In genomic region chr6:24402697-24403500, GRCh38 we compare ENCODE assay signal across 1 cellular context.
A peak's percentile ranks its signal among the peaks of the same experiment; 100 is the strongest.
TF ChIP-seq lines count a peak whose summit lies in the region.

A gene with protein sequence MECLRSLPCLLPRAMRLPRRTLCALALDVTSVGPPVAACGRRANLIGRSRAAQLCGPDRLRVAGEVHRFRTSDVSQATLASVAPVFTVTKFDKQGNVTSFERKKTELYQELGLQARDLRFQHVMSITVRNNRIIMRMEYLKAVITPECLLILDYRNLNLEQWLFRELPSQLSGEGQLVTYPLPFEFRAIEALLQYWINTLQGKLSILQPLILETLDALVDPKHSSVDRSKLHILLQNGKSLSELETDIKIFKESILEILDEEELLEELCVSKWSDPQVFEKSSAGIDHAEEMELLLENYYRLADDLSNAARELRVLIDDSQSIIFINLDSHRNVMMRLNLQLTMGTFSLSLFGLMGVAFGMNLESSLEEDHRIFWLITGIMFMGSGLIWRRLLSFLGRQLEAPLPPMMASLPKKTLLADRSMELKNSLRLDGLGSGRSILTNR (plus strand): TSS chr6:24402936. CDS start chr6:24403047, 111 bp downstream.

TF ChIP-seq in GM12878, 131 proteins besides CTCF, POLR2A, EP300 and RAD21 (continued from another document and continues in another):
- TF ChIP-seq, protein P1, sequence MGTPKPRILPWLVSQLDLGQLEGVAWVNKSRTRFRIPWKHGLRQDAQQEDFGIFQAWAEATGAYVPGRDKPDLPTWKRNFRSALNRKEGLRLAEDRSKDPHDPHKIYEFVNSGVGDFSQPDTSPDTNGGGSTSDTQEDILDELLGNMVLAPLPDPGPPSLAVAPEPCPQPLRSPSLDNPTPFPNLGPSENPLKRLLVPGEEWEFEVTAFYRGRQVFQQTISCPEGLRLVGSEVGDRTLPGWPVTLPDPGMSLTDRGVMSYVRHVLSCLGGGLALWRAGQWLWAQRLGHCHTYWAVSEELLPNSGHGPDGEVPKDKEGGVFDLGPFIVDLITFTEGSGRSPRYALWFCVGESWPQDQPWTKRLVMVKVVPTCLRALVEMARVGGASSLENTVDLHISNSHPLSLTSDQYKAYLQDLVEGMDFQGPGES (IDR thresholded peaks at IDR 0.05): no peak
- no peak for TF ChIP-seq SRF (IDR thresholded peaks at IDR 0.05; ENCODE audit: low read depth in 2 of 2, low read length in 2 of 2)
- no peak for TF ChIP-seq BCL11A (IDR thresholded peaks at IDR 0.05; ENCODE audit: low read depth, low read length)
- TF ChIP-seq E2F4 (IDR thresholded peaks at IDR 0.05; ENCODE audit: low read depth, low read length): no peak
- 0 out of 2 replicates have a peak, but pooled peaks have one; percentile 31 for TF ChIP-seq CBFB (IDR thresholded peaks at IDR 0.05; ENCODE audit: low read depth)
- TF ChIP-seq ZNF217 (IDR thresholded peaks at IDR 0.05): no peak
- no peak for TF ChIP-seq ESRRA (IDR thresholded peaks at IDR 0.05; ENCODE audit: low read length)
- no peak for TF ChIP-seq NFYA (IDR thresholded peaks at IDR 0.05; ENCODE audit: borderline replicate concordance, low read depth, low read length)
- no peak for TF ChIP-seq FOXK2 (IDR thresholded peaks at IDR 0.05)
- no peak for TF ChIP-seq CEBPZ (IDR thresholded peaks at IDR 0.05; ENCODE audit: low read depth, low read length)
- TF ChIP-seq E2F8 (IDR thresholded peaks at IDR 0.05; ENCODE audit: low read depth, partially characterized antibody): no peak
- TF ChIP-seq RCOR1 (conservative IDR thresholded peaks at IDR 0.05; ENCODE audit: low read depth, low read length): no peak
- peak; percentile 58; the same call in 1 of the 2 replicates for TF ChIP-seq DPF2 (IDR thresholded peaks at IDR 0.05)
- peak; percentile 65; the same call in 1 of the 2 replicates for TF ChIP-seq TAF1 (IDR thresholded peaks at IDR 0.05; ENCODE audit: borderline replicate concordance, low read depth, low read length)
- no peak for TF ChIP-seq TARDBP (IDR thresholded peaks at IDR 0.05; ENCODE audit: borderline replicate concordance)
- TF ChIP-seq, protein P2, sequence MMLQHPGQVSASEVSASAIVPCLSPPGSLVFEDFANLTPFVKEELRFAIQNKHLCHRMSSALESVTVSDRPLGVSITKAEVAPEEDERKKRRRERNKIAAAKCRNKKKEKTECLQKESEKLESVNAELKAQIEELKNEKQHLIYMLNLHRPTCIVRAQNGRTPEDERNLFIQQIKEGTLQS (IDR thresholded peaks at IDR 0.05; ENCODE audit: borderline replicate concordance, extremely low read depth, low read depth, low read length): no peak
- TF ChIP-seq ZBED1 (IDR thresholded peaks at IDR 0.05; ENCODE audit: borderline replicate concordance): no peak
- no peak for TF ChIP-seq SUZ12 (IDR thresholded peaks at IDR 0.05; ENCODE audit: unreplicated experiment)
- TF ChIP-seq KLF5 (IDR thresholded peaks at IDR 0.05; ENCODE audit: partially characterized antibody): no peak
- no peak for TF ChIP-seq NFXL1 (IDR thresholded peaks at IDR 0.05; ENCODE audit: borderline replicate concordance)
- TF ChIP-seq, protein P3, sequence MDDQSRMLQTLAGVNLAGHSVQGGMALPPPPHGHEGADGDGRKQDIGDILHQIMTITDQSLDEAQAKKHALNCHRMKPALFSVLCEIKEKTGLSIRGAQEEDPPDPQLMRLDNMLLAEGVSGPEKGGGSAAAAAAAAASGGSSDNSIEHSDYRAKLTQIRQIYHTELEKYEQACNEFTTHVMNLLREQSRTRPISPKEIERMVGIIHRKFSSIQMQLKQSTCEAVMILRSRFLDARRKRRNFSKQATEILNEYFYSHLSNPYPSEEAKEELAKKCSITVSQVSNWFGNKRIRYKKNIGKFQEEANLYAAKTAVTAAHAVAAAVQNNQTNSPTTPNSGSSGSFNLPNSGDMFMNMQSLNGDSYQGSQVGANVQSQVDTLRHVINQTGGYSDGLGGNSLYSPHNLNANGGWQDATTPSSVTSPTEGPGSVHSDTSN (IDR thresholded peaks at IDR 0.05; ENCODE audit: insufficient replicate concordance, low read depth, low read length): no peak
- TF ChIP-seq, protein P4, sequence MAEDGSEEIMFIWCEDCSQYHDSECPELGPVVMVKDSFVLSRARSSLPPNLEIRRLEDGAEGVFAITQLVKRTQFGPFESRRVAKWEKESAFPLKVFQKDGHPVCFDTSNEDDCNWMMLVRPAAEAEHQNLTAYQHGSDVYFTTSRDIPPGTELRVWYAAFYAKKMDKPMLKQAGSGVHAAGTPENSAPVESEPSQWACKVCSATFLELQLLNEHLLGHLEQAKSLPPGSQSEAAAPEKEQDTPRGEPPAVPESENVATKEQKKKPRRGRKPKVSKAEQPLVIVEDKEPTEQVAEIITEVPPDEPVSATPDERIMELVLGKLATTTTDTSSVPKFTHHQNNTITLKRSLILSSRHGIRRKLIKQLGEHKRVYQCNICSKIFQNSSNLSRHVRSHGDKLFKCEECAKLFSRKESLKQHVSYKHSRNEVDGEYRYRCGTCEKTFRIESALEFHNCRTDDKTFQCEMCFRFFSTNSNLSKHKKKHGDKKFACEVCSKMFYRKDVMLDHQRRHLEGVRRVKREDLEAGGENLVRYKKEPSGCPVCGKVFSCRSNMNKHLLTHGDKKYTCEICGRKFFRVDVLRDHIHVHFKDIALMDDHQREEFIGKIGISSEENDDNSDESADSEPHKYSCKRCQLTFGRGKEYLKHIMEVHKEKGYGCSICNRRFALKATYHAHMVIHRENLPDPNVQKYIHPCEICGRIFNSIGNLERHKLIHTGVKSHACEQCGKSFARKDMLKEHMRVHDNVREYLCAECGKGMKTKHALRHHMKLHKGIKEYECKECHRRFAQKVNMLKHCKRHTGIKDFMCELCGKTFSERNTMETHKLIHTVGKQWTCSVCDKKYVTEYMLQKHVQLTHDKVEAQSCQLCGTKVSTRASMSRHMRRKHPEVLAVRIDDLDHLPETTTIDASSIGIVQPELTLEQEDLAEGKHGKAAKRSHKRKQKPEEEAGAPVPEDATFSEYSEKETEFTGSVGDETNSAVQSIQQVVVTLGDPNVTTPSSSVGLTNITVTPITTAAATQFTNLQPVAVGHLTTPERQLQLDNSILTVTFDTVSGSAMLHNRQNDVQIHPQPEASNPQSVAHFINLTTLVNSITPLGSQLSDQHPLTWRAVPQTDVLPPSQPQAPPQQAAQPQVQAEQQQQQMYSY (CRISPR knock-in tag; IDR thresholded peaks at IDR 0.05): no peak
- peak; percentile 98 for TF ChIP-seq NR2F1 (conservative IDR thresholded peaks at IDR 0.05)
- TF ChIP-seq, protein P5, sequence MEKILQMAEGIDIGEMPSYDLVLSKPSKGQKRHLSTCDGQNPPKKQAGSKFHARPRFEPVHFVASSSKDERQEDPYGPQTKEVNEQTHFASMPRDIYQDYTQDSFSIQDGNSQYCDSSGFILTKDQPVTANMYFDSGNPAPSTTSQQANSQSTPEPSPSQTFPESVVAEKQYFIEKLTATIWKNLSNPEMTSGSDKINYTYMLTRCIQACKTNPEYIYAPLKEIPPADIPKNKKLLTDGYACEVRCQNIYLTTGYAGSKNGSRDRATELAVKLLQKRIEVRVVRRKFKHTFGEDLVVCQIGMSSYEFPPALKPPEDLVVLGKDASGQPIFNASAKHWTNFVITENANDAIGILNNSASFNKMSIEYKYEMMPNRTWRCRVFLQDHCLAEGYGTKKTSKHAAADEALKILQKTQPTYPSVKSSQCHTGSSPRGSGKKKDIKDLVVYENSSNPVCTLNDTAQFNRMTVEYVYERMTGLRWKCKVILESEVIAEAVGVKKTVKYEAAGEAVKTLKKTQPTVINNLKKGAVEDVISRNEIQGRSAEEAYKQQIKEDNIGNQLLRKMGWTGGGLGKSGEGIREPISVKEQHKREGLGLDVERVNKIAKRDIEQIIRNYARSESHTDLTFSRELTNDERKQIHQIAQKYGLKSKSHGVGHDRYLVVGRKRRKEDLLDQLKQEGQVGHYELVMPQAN (conservative IDR thresholded peaks at IDR 0.05): peak; percentile 69
- no peak for TF ChIP-seq MTA2 (IDR thresholded peaks at IDR 0.05; ENCODE audit: low read depth)
- TF ChIP-seq RELA (IDR thresholded peaks at IDR 0.05; ENCODE audit: borderline replicate concordance, partially characterized antibody): peak; percentile 25
- TF ChIP-seq BHLHE40 (IDR thresholded peaks at IDR 0.05; ENCODE audit: borderline replicate concordance in 1 of 2, low read depth in 2 of 2, low read length in 1 of 2): peak; percentile 18 to 65; a peak in 2 of 4 replicates
- peak; percentile 99 for TF ChIP-seq NRF1 (conservative IDR thresholded peaks at IDR 0.05; ENCODE audit: low read depth, low read length)
- peak; percentile 98 for TF ChIP-seq IKZF1 (conservative IDR thresholded peaks at IDR 0.05)
- 0 out of 2 replicates have a peak, but pooled peaks have one; percentile 41 for TF ChIP-seq TBL1XR1 (IDR thresholded peaks at IDR 0.05; ENCODE audit: low read depth, low read length)
- TF ChIP-seq PKNOX1 (IDR thresholded peaks at IDR 0.05): no peak
- TF ChIP-seq, protein P6, sequence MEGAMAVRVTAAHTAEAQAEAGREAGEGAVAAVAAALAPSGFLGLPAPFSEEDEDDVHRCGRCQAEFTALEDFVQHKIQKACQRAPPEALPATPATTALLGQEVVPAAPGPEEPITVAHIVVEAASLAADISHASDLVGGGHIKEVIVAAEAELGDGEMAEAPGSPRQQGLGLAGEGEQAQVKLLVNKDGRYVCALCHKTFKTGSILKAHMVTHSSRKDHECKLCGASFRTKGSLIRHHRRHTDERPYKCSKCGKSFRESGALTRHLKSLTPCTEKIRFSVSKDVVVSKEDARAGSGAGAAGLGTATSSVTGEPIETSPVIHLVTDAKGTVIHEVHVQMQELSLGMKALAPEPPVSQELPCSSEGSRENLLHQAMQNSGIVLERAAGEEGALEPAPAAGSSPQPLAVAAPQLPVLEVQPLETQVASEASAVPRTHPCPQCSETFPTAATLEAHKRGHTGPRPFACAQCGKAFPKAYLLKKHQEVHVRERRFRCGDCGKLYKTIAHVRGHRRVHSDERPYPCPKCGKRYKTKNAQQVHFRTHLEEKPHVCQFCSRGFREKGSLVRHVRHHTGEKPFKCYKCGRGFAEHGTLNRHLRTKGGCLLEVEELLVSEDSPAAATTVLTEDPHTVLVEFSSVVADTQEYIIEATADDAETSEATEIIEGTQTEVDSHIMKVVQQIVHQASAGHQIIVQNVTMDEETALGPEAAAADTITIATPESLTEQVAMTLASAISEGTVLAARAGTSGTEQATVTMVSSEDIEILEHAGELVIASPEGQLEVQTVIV (IDR thresholded peaks at IDR 0.05; ENCODE audit: borderline replicate concordance, partially characterized antibody): no peak
- no peak for TF ChIP-seq TCF12 (IDR thresholded peaks at IDR 0.05; ENCODE audit: low read depth, low read length)
- TF ChIP-seq MYC (IDR thresholded peaks at IDR 0.05; ENCODE audit: insufficient read depth, insufficient read length, insufficient replicate concordance, low read length, severe bottlenecking): no peak
- TF ChIP-seq ATF7 (IDR thresholded peaks at IDR 0.05; ENCODE audit: low read depth): no peak
- TF ChIP-seq POLR2AphosphoS5 (IDR thresholded peaks at IDR 0.05; ENCODE audit: low read length): peak; percentile 67; the same call in 1 of the 2 replicates
- peak; percentile 61; the same call in 1 of the 2 replicates for TF ChIP-seq POLR2AphosphoS2 (IDR thresholded peaks at IDR 0.05; ENCODE audit: low read depth, low read length)
- TF ChIP-seq SMC3 (IDR thresholded peaks at IDR 0.05; ENCODE audit: borderline replicate concordance, low read length): no peak
- no peak for TF ChIP-seq RAD51 (IDR thresholded peaks at IDR 0.05)
